1 cellular context compared by ENCODE assay signal in genomic region chr10:80443531-80443974, GRCh38.
TF ChIP-seq lines count a peak whose summit lies in the region.

No MANE protein-coding gene starts in this region.

TF ChIP-seq in GM23338, 12 proteins besides CTCF, POLR2A, EP300 and RAD21 (continued from another document):
- TF ChIP-seq ZNF462 (CRISPR knock-in tag; IDR thresholded peaks at IDR 0.05) (no peak), CREB1 (CRISPR knock-in tag; IDR thresholded peaks at IDR 0.05; ENCODE audit: low read depth) (no peak), ZNF114 (CRISPR knock-in tag; IDR thresholded peaks at IDR 0.05) (no peak), JUNB (IDR thresholded peaks at IDR 0.05; ENCODE audit: unreplicated experiment) (no peak), NANOG (IDR thresholded peaks at IDR 0.05; ENCODE audit: borderline replicate concordance) (no peak), REST (IDR thresholded peaks at IDR 0.05; ENCODE audit: unreplicated experiment) (no peak), EZH2phosphoT487 (IDR thresholded peaks at IDR 0.05; ENCODE audit: unreplicated experiment) (no peak), EZH2 (IDR thresholded peaks at IDR 0.05; ENCODE audit: low read depth, unreplicated experiment) (no peak), STAT1 (IDR thresholded peaks at IDR 0.05; ENCODE audit: unreplicated experiment) (no peak), POLR2AphosphoS5 (IDR thresholded peaks at IDR 0.05; ENCODE audit: low read depth) (no peak)
